Comparison of ENCODE assay signal across 8 cellular contexts in genomic region chr16:54957403-54957802, GRCh38. TPM values are rescaled to one million over a fixed set of nuclear protein-coding genes. Genes with fewer than 3 reads are reported as not detected.
DNase-seq lines count a peak whose midpoint lies in the region; ATAC-seq and TF ChIP-seq lines count a peak whose summit lies in the region.

No MANE protein-coding gene starts in this region.

- no peak overlapping the region for H3K4me3 ChIP-seq in AG04450 (ENCODE audit: low read depth, low read length)
- H3K4me3 ChIP-seq in esophagus squamous epithelium, result no peak overlapping the region
- no peak overlapping the region for H3K4me3 ChIP-seq in gastroesophageal sphincter

- no peak for TF ChIP-seq EP300 in gastroesophageal sphincter (IDR thresholded peaks at IDR 0.05)

- H3K27me3 ChIP-seq in AG04450 (ENCODE audit: control insufficient read depth, insufficient read depth, low read length) (no peaks in the 10 kb centered on the region), esophagus squamous epithelium (peaks cover 0 to 22% (median 0%) of the 10 kb centered on the region in 4 donors), gastroesophageal sphincter (peaks cover 32% of the 10 kb centered on the region)

- H3K27ac Mint-ChIP-seq in stimulated activated effector memory CD8-positive, alpha-beta T cell treated with anti-CD3 and anti-CD28 coated beads, Interleukin-12 subunit alpha, Interleukin-12 subunit beta, amount 100 ng/mL, for 72 hours, result no peak overlapping the region

- H3K36me3 ChIP-seq in esophagus squamous epithelium, result no peaks in the 10 kb centered on the region
- no peaks in the 10 kb centered on the region for H3K36me3 ChIP-seq in gastroesophageal sphincter

- CTCF ChIA-PET in AG04450 (lab: Charles Lee), result interaction anchor here (0.7 kb wide), 1 partner anchor 579 kb away, joined by 5 read pairs; no protein-coding TSS in a partner anchor

- H3K4me1 ChIP-seq in esophagus squamous epithelium (no peaks in the 10 kb centered on the region), gastroesophageal sphincter (no peaks in the 10 kb centered on the region)

- intact Hi-C loops in esophagus squamous epithelium (cut with DNase I), result no loop called here

- H3K9me3 ChIP-seq in AG04450 (ENCODE audit: control insufficient read depth, insufficient read depth, low read length) (no peaks in the 10 kb centered on the region), esophagus squamous epithelium (no peaks in the 10 kb centered on the region), gastroesophageal sphincter (no peaks in the 10 kb centered on the region)

- ATAC-seq in stimulated activated effector memory CD8-positive, alpha-beta T cell treated with anti-CD3 and anti-CD28 coated beads, Interleukin-12 subunit alpha, Interleukin-12 subunit beta, amount 100 ng/mL, for 72 hours, result no peak
- ATAC-seq in HG02798 (IDR thresholded peaks at IDR 0.05; ENCODE audit: poor library complexity, unreplicated experiment) (no peak), gastroesophageal sphincter (no peak), HG03432 (IDR thresholded peaks at IDR 0.05; ENCODE audit: unreplicated experiment) (no peak)

- peak; percentile 34 for TF ChIP-seq CTCF in AG04450 (IDR thresholded peaks at IDR 0.05; ENCODE audit: low read depth, low read length)
- TF ChIP-seq CTCF in GM10266 (IDR thresholded peaks at IDR 0.05; ENCODE audit: control insufficient read depth, insufficient read depth, low read depth, missing control alignments), result peak; percentile 37
- TF ChIP-seq CTCF in esophagus squamous epithelium (IDR thresholded peaks at IDR 0.05), result peak in 5 of 6 experiments; percentile 40 to 68 (median 57)
- TF ChIP-seq CTCF in gastroesophageal sphincter (IDR thresholded peaks at IDR 0.05), result no peak

- H3K36me3 Mint-ChIP-seq in stimulated activated effector memory CD8-positive, alpha-beta T cell treated with anti-CD3 and anti-CD28 coated beads, Interleukin-12 subunit alpha, Interleukin-12 subunit beta, amount 100 ng/mL, for 72 hours, result no peaks in the 10 kb centered on the region

- H3K9me3 Mint-ChIP-seq in stimulated activated effector memory CD8-positive, alpha-beta T cell treated with anti-CD3 and anti-CD28 coated beads, Interleukin-12 subunit alpha, Interleukin-12 subunit beta, amount 100 ng/mL, for 72 hours, result peaks cover 3% of the 10 kb centered on the region

- POLR2A ChIA-PET in AG04450 (lab: Yijun Ruan, JAX), result no interaction called here

- H3K27ac ChIP-seq in AG04450 (ENCODE audit: low read depth, low read length) (no peak overlapping the region), esophagus squamous epithelium (no peak overlapping the region), gastroesophageal sphincter (no peak overlapping the region)

- no peak overlapping the region for H3K4me3 Mint-ChIP-seq in stimulated activated effector memory CD8-positive, alpha-beta T cell treated with anti-CD3 and anti-CD28 coated beads, Interleukin-12 subunit alpha, Interleukin-12 subunit beta, amount 100 ng/mL, for 72 hours

- H3K4me1 Mint-ChIP-seq in stimulated activated effector memory CD8-positive, alpha-beta T cell treated with anti-CD3 and anti-CD28 coated beads, Interleukin-12 subunit alpha, Interleukin-12 subunit beta, amount 100 ng/mL, for 72 hours, result no peaks in the 10 kb centered on the region

- TF ChIP-seq POLR2A in esophagus squamous epithelium (IDR thresholded peaks at IDR 0.05) (no peak), gastroesophageal sphincter (IDR thresholded peaks at IDR 0.05) (no peak)

- no peak for DNase-seq in AG04450 (ENCODE audit: low read depth, low spot score)
- peak; percentile 29 for DNase-seq in GM10266 (ENCODE audit: extremely low spot score)
- DNase-seq in NOMO-1 treated with dmso at 0.1 percent for 144 hours (lab: John Stamatoyannopoulos, UW; ENCODE audit: unreplicated experiment), result peak; percentile 54
- no peak for DNase-seq in esophagus squamous epithelium (lab: John Stamatoyannopoulos, UW)
- no peak for DNase-seq in stimulated activated effector memory CD8-positive, alpha-beta T cell treated with anti-CD3 and anti-CD28 coated beads, Interleukin-12 subunit alpha, Interleukin-12 subunit beta, amount 100 ng/mL, for 72 hours (ENCODE audit: low spot score in 2 of 2)

RNA-seq across cellular contexts. Expression of gene IRX5, which starts 26.7 kb away (rescaled TPM):
- polyA plus RNA-seq in AG04450 (2011; rRNA removed), result not detected in 2 replicates
- not detected in 2 replicates for polyA minus RNA-seq in AG04450 (2011; rRNA and poly(A)+ RNA removed)
- 10 to 100 TPM; 11.9 to 23.5 (median 14.0) TPM for total RNA-seq in esophagus squamous epithelium
- total RNA-seq in gastroesophageal sphincter, result under 1 TPM in 2 of 4 donors, not detected in 2; 0.40 to 0.47 TPM

Comparison
In these comparisons a context has a peak if more than half of its experiments do, and no peak if none do; other contexts are left out.
1. DNase-seq: peak in GM10266 (single experiment) and NOMO-1 treated with dmso at 0.1 percent for 144 hours (single experiment); none in AG04450 (single experiment), esophagus squamous epithelium (single experiment) and stimulated activated effector memory CD8-positive, alpha-beta T cell treated with anti-CD3 and anti-CD28 coated beads, Interleukin-12 subunit alpha, Interleukin-12 subunit beta, amount 100 ng/mL, for 72 hours (0 of 2).
2. CTCF ChIP-seq: peak in AG04450 (single experiment), GM10266 (single experiment) and esophagus squamous epithelium (5 of 6); none in gastroesophageal sphincter (0 of 4).
3. RNA of gene IRX5, which starts 26.7 kb away (total RNA-seq): 11.9 to 23.5 TPM in esophagus squamous epithelium; 0.40 to 0.47 TPM in gastroesophageal sphincter; every median in the first group is over 4 times any median in the second.